In genomic region chr7:139656387-139656786, GRCh38 we compare ENCODE assay signal across 25 cellular contexts.
A peak's percentile ranks its signal among the peaks of the same experiment; 100 is the strongest.
DNase-seq lines count a peak whose midpoint lies in the region; ATAC-seq and TF ChIP-seq lines count a peak whose summit lies in the region.
"Had no signal": no experiment of that assay in that cellular context is flagged by ENCODE, and none has a peak within 500 bp of the region (broad histone marks: within the 10 kb centered on the region; RNA-seq: fewer than 3 reads in every experiment).

No MANE protein-coding gene starts in this region.

- WGBS in right cardiac atrium = 65% methylated on average over 6 of the region's 6 CpGs

- ATAC-seq in right cardiac atrium (no peak), Right ventricle myocardium superior (ENCODE audit: poor library complexity) (no peak), HG02852 (IDR thresholded peaks at IDR 0.05; ENCODE audit: unreplicated experiment) (no peak)
- ATAC-seq in natural killer cell treated with Interleukin-12 subunit alpha and Interleukin-12 subunit beta and Interleukin-15 and Interleukin-18, amount 100 ng/mL, for 72 hours = no peak
- ATAC-seq: gastrocnemius medialis, pancreas, sciatic nerve had no signal

- peaks cover 9% of the 10 kb centered on the region for H3K36me3 Mint-ChIP-seq in natural killer cell treated with Interleukin-12 subunit alpha and Interleukin-12 subunit beta and Interleukin-15 and Interleukin-18, amount 100 ng/mL, for 72 hours

- H3K4me3 Mint-ChIP-seq in natural killer cell treated with Interleukin-12 subunit alpha and Interleukin-12 subunit beta and Interleukin-15 and Interleukin-18, amount 100 ng/mL, for 72 hours = no peak overlapping the region
- H3K4me3 Mint-ChIP-seq: activated naive CD8-positive, alpha-beta T cell treated with anti-CD3 and anti-CD28 coated beads, Interleukin-2, amount 10 ng/mL, durations not matched to agents 7 days and 5 days; dendritic cell treated with granulocyte-macrophage colony-stimulating factor and Interleukin-4, amounts not matched to agents 40 ng/mL and 50 ng/mL, for 4 days; T-helper 2 cell treated with Interferon-gamma antibody and Interleukin-4, amounts not matched to agents 5 μg/mL and 100 μg/mL, for 36 hours had no signal

- no peaks in the 10 kb centered on the region for H3K9me3 ChIP-seq in right cardiac atrium (ENCODE audit: control insufficient read depth, low read length)
- H3K9me3 ChIP-seq: gastrocnemius medialis, pancreas, suprapubic skin, uterus had no signal

- H3K27ac ChIP-seq in right cardiac atrium (ENCODE audit: low read length) (peak overlapping the region; percentile 56), temporal lobe (ENCODE audit: low read depth, low read length) (peak overlapping the region; percentile 94)
- H3K27ac ChIP-seq: brain microvascular endothelial cell, C4-2B, pancreas, suprapubic skin had no signal

- DNase-seq in right cardiac atrium (no peak), Right ventricle myocardium superior (no peak), epithelial cell of esophagus (ENCODE audit: low read depth) (peak; percentile 80), NCI-H1436 (lab: John Stamatoyannopoulos, UW) (no peak), COR-L47 (lab: John Stamatoyannopoulos, UW) (no peak)
- no peak for DNase-seq in natural killer cell treated with Interleukin-12 subunit alpha and Interleukin-12 subunit beta and Interleukin-15 and Interleukin-18, amount 100 ng/mL, for 72 hours (ENCODE audit: low spot score)
- DNase-seq: activated naive CD8-positive, alpha-beta T cell treated with anti-CD3 and anti-CD28 coated beads, Interleukin-2, amount 10 ng/mL, durations not matched to agents 7 days and 5 days; brain microvascular endothelial cell; gastrocnemius medialis; islet precursor cell; NCI-H1105 treated with DMSO at 0.1 percent for 48 hours; NCI-H2081; NCI-H446 treated with DMSO at 0.1 percent for 48 hours; NK-92 treated with Interleukin-12 subunit alpha and Interleukin-12 subunit beta, amount 100 ng/mL, for 24 hours; pancreas; stimulated activated CD4-positive, alpha-beta T cell treated with anti-CD3 and anti-CD28 coated beads, Interleukin-15, amount 100 ng/mL, for 24 hours; stimulated activated CD8-positive, alpha-beta memory T cell treated with anti-CD3 and anti-CD28 coated beads, Interleukin-4, amount 100 ng/mL, for 48 hours; uterus had no signal

- peaks cover 71% of the 10 kb centered on the region in 2 donors for H3K4me1 Mint-ChIP-seq in natural killer cell treated with Interleukin-12 subunit alpha and Interleukin-12 subunit beta and Interleukin-15 and Interleukin-18, amount 100 ng/mL, for 72 hours (ENCODE audit: low read depth in 2 of 2)

- H3K4me1 ChIP-seq in right cardiac atrium (ENCODE audit: control insufficient read depth, insufficient read depth, low read length) = peaks cover 44% of the 10 kb centered on the region

- H3K27me3 Mint-ChIP-seq in natural killer cell treated with Interleukin-12 subunit alpha and Interleukin-12 subunit beta and Interleukin-15 and Interleukin-18, amount 100 ng/mL, for 72 hours = no peaks in the 10 kb centered on the region
- H3K27me3 Mint-ChIP-seq: activated naive CD8-positive, alpha-beta T cell treated with anti-CD3 and anti-CD28 coated beads, Interleukin-2, amount 10 ng/mL, durations not matched to agents 7 days and 5 days had no signal

- TF ChIP-seq CTCF in epithelial cell of esophagus (IDR thresholded peaks at IDR 0.05; ENCODE audit: insufficient read depth, low read depth, low read length, missing control alignments) = no peak

- no peak overlapping the region for H3K4me3 ChIP-seq in right cardiac atrium (ENCODE audit: low read length)
- no peak overlapping the region for H3K4me3 ChIP-seq in epithelial cell of esophagus (ENCODE audit: low read length)
- H3K4me3 ChIP-seq: gastrocnemius medialis, pancreas, suprapubic skin, uterus had no signal

- intact Hi-C loops in right cardiac atrium (cut with DNase I) = loop anchor here in 1 of 4 donors (5.0 kb wide), 1 partner anchor 121 kb away; the partner anchor contains the start of gene HIPK2
- intact Hi-C loops in Right ventricle myocardium superior (cut with DNase I) = no loop called here

- H3K27ac Mint-ChIP-seq in natural killer cell treated with Interleukin-12 subunit alpha and Interleukin-12 subunit beta and Interleukin-15 and Interleukin-18, amount 100 ng/mL, for 72 hours = peak overlapping the region; percentile 31 to 68
- H3K27ac Mint-ChIP-seq: activated naive CD8-positive, alpha-beta T cell treated with anti-CD3 and anti-CD28 coated beads, Interleukin-2, amount 10 ng/mL, durations not matched to agents 7 days and 5 days; dendritic cell treated with granulocyte-macrophage colony-stimulating factor and Interleukin-4, amounts not matched to agents 40 ng/mL and 50 ng/mL, for 4 days; T-helper 2 cell treated with Interferon-gamma antibody and Interleukin-4, amounts not matched to agents 5 μg/mL and 100 μg/mL, for 36 hours had no signal

- H3K27me3 ChIP-seq in right cardiac atrium (ENCODE audit: control insufficient read depth, insufficient read depth) = no peaks in the 10 kb centered on the region
- H3K27me3 ChIP-seq: brain microvascular endothelial cell, gastrocnemius medialis, pancreas, suprapubic skin, uterus had no signal

- H3K9me3 Mint-ChIP-seq in natural killer cell treated with Interleukin-12 subunit alpha and Interleukin-12 subunit beta and Interleukin-15 and Interleukin-18, amount 100 ng/mL, for 72 hours = peaks cover 5% of the 10 kb centered on the region
- H3K9me3 Mint-ChIP-seq: activated naive CD8-positive, alpha-beta T cell treated with anti-CD3 and anti-CD28 coated beads, Interleukin-2, amount 10 ng/mL, durations not matched to agents 7 days and 5 days; dendritic cell treated with granulocyte-macrophage colony-stimulating factor and Interleukin-4, amounts not matched to agents 40 ng/mL and 50 ng/mL, for 4 days; T-helper 2 cell treated with Interferon-gamma antibody and Interleukin-4, amounts not matched to agents 5 μg/mL and 100 μg/mL, for 36 hours had no signal
